In the genomic region with DNA sequence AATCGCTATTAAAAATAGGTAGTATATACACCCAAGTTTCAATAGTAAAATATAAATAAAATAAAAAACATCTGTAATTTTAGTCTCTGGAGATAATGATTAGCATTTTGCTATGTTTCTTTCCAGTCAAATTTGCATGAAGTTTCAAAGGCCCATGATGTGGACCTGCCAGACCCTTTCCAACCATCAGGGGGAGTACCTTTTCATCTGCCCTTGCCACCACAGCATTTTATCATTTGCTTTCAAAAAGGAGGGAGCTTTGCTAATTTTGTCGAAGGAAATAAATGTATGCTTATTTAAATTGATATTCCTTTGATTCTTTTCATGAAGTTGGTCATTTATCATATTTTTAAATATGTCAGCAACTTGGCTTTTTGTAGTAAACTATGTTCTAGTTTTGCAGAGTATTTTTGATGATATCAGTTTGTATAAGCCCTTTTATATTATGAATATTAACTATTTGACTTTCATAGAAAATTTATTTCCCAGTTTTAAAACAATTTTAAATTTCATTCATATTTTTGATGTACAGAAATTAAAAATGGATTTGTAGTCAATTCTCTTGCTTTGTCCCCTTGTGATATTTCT, we compare ENCODE assay signal across 8 cellular contexts.
DNase-seq lines count a peak whose midpoint lies in the region; ATAC-seq, FAIRE-seq and TF ChIP-seq lines count a peak whose summit lies in the region.

No MANE protein-coding gene starts in this region.

- H3K4me2 ChIP-seq in H9 (ENCODE audit: insufficient read depth, insufficient read length, low read length), result no peak overlapping the region

- DNase-seq in NCI-H526 (lab: John Stamatoyannopoulos, UW), result peak; percentile 2 to 31
- DNase-seq in NCI-H526 treated with DMSO at 0.1 percent for 48 hours (lab: John Stamatoyannopoulos, UW), result no peak
- DNase-seq in H9, result peak; percentile 31
- DNase-seq in RCC 7860 (ENCODE audit: low spot score), result peak; percentile 31
- DNase-seq in fibroblast of pulmonary artery (ENCODE audit: low read depth), result peak; percentile 44
- no peak for DNase-seq in tibial artery
- no peak for DNase-seq in middle frontal gyrus (ENCODE audit: extremely low spot score, low spot score)

- FAIRE-seq in RCC 7860 (lab: Jason Lieb, UNC), result peak; percentile 78

- no peak overlapping the region for H2BK15ac ChIP-seq in H9 (ENCODE audit: low read depth, low read length)

- H3K9me3 ChIP-seq in H9 (ENCODE audit: control insufficient read depth, low read depth, low read length), result no peaks in the 10 kb centered on the region
- H3K9me3 ChIP-seq in tibial artery, result no peaks in the 10 kb centered on the region

- no peak overlapping the region for H3T11ph ChIP-seq in H9 (ENCODE audit: low read length)

- H2BK120ac ChIP-seq in H9 (ENCODE audit: low read depth, low read length, poor library complexity, severe bottlenecking), result no peak overlapping the region

- no peak overlapping the region for H2BK20ac ChIP-seq in H9 (ENCODE audit: low read depth, low read length, poor library complexity, severe bottlenecking)

- H2BK12ac ChIP-seq in H9 (ENCODE audit: insufficient read length, low read depth, low read length), result no peak overlapping the region

- H3K9ac ChIP-seq in H9 (ENCODE audit: extremely low read depth, insufficient read length, low read length), result no peak overlapping the region

- no peaks in the 10 kb centered on the region for H3K23me2 ChIP-seq in H9 (ENCODE audit: insufficient read length, low read depth, low read length, poor library complexity, severe bottlenecking)

- H3K4ac ChIP-seq in H9 (ENCODE audit: low read depth, low read length), result no peak overlapping the region

- no peak overlapping the region for H2AFZ ChIP-seq in H9 (ENCODE audit: low read length)

- intact Hi-C loops in tibial artery (cut with DNase I; ENCODE audit: low total_unique reads), result no loop called here

- no peak overlapping the region for H4K5ac ChIP-seq in H9 (ENCODE audit: insufficient read length, low read depth, low read length)

- H3K23ac ChIP-seq in H9 (ENCODE audit: insufficient read length, low read depth, low read length), result no peak overlapping the region

- H2AK5ac ChIP-seq in H9 (ENCODE audit: insufficient read length, low read length), result no peak overlapping the region

- no peak overlapping the region for H3K4me3 Mint-ChIP-seq in H9

- H3K4me1 ChIP-seq in H9 (ENCODE audit: insufficient read depth, low read length) (no peaks in the 10 kb centered on the region), tibial artery (no peaks in the 10 kb centered on the region)

- peaks cover 0 to 16% (median 12%) of the 10 kb centered on the region in 3 experiments; a peak in 3 of 7 replicates for H3K36me3 Mint-ChIP-seq in H9 (ENCODE audit: insufficient read depth in 1 of 3, low read depth in 3 of 3)

- H3K27me3 Mint-ChIP-seq in H9 (ENCODE audit: low read depth), result no peaks in the 10 kb centered on the region

- H3K4me3 ChIP-seq in fibroblast of pulmonary artery (replicated peaks; ENCODE audit: low read depth, low read length), result no peak overlapping the region
- no peak overlapping the region for H3K4me3 ChIP-seq in tibial artery

- H4K20me1 ChIP-seq in H9 (ENCODE audit: control insufficient read depth, insufficient read depth, insufficient read length), result no peaks in the 10 kb centered on the region

- H3K27me3 ChIP-seq in H9 (ENCODE audit: insufficient read depth, low read length) (no peaks in the 10 kb centered on the region), tibial artery (no peaks in the 10 kb centered on the region)

- ATAC-seq in esophagus mucosa, result no peak

- H3K27ac ChIP-seq in H9 (ENCODE audit: insufficient read length, low read depth, low read length), result no peak overlapping the region
- no peak overlapping the region for H3K27ac ChIP-seq in tibial artery

- TF ChIP-seq CTCF in H9 (conservative IDR thresholded peaks at IDR 0.05) (peak; percentile 82), fibroblast of pulmonary artery (IDR thresholded peaks at IDR 0.05; ENCODE audit: low read length, missing control alignments) (peak; percentile 85), tibial artery (IDR thresholded peaks at IDR 0.05) (peak; percentile 20 to 28)

- no peaks in the 10 kb centered on the region for H3K4me1 Mint-ChIP-seq in H9

- no peaks in the 10 kb centered on the region for H3K9me3 Mint-ChIP-seq in H9

- H4K91ac ChIP-seq in H9 (ENCODE audit: insufficient read length, low read depth, low read length), result no peak overlapping the region

- H4K8ac ChIP-seq in H9 (replicated peaks; ENCODE audit: insufficient read length, low read depth, low read length), result no peak overlapping the region

- H3K14ac ChIP-seq in H9 (ENCODE audit: insufficient read depth, low read length), result no peak overlapping the region

- H3K27ac Mint-ChIP-seq in H9, result no peak overlapping the region

- no CpG with 5 or more reads among the region's 2 CpGs for WGBS in H9 (ENCODE audit: extremely low coverage, insufficient read length, low lambda C conversion rate)

- no peak overlapping the region for H3K56ac ChIP-seq in H9 (ENCODE audit: insufficient read length, low read depth, low read length)

- peaks cover 7 to 30% (median 11%) of the 10 kb centered on the region in 3 donors for H3K36me3 ChIP-seq in tibial artery

- no peaks in the 10 kb centered on the region for H3K79me1 ChIP-seq in H9 (ENCODE audit: insufficient read depth, low read depth, low read length, poor library complexity, severe bottlenecking)

- H3K18ac ChIP-seq in H9 (ENCODE audit: insufficient read length, low read depth, low read length), result no peak overlapping the region

- no peak overlapping the region for H2BK5ac ChIP-seq in H9 (ENCODE audit: insufficient read length, low read length)

- H3K79me2 ChIP-seq in H9 (ENCODE audit: insufficient read depth, low read length), result no peaks in the 10 kb centered on the region

Comparison
In these comparisons a context has a peak if more than half of its experiments do, and no peak if none do; other contexts are left out.
1. DNase-seq: peak in NCI-H526 (2 of 2), H9 (single experiment), RCC 7860 (single experiment) and fibroblast of pulmonary artery (single experiment); none in NCI-H526 treated with DMSO at 0.1 percent for 48 hours (single experiment), tibial artery (0 of 2) and middle frontal gyrus (single experiment).
2. CTCF ChIP-seq: peak in every context shown above with its lines; median percentile 85 in fibroblast of pulmonary artery; 82 in H9; 24 in tibial artery.